1 cellular context compared by ENCODE assay signal in genomic region chr17:47720196-47720595, GRCh38.
TF ChIP-seq lines count a peak whose summit lies in the region.

No MANE protein-coding gene starts in this region.

TF ChIP-seq in HCT116, 20 proteins besides CTCF, POLR2A, EP300 and RAD21 (continued from another document):
- TF ChIP-seq ZBTB33 (IDR thresholded peaks at IDR 0.05; ENCODE audit: extremely low read depth, insufficient replicate concordance, low read length) (no peak), SP1 (IDR thresholded peaks at IDR 0.05; ENCODE audit: low read depth) (no peak), SIN3A (IDR thresholded peaks at IDR 0.05; ENCODE audit: low read depth) (no peak), ELF1 (IDR thresholded peaks at IDR 0.05; ENCODE audit: borderline replicate concordance, low read depth) (no peak), YY1 (IDR thresholded peaks at IDR 0.05; ENCODE audit: extremely low read depth, insufficient replicate concordance, low read depth, low read length) (no peak), EGR1 (IDR thresholded peaks at IDR 0.05; ENCODE audit: low read depth) (no peak), TCF7L2 (IDR thresholded peaks at IDR 0.05; ENCODE audit: borderline replicate concordance, extremely low read depth, insufficient read depth, insufficient read length) (no peak), MAX (IDR thresholded peaks at IDR 0.05) (no peak), CBX3 (IDR thresholded peaks at IDR 0.05; ENCODE audit: low read depth) (no peak), JUND (IDR thresholded peaks at IDR 0.05) (no peak), EZH2phosphoT487 (IDR thresholded peaks at IDR 0.05; ENCODE audit: borderline replicate concordance) (no peak), FOSL1 (IDR thresholded peaks at IDR 0.05; ENCODE audit: low read depth) (no peak), ZFX (IDR thresholded peaks at IDR 0.05) (no peak)
